19 cellular contexts compared by ENCODE assay signal in the genomic region with DNA sequence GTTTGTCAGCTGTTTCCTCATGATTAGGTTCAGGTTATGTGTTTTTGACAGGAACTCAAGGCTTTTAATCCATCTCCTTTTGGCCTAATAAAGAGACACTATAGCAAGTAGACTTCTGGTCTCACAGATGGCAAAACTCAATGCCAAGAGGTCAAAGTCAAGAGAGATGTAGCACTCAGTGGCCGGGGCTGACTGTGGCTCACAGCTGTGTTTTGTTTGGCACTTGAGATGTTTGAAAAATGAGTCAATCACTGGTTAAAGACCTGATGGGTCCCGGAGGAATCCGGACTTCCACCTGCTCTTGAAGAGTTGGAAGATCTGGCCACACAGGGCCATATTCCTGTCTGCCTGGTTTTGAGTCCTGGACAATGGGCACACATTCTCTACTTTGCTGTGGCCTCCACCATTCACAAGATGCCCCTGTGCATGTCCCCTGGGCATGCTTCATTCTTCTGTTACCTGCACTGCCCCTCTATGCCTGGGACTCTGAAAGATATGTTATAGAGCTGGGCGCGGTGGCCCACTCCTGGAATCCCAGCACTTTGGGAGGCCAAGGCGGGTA.
A peak's percentile ranks its signal among the peaks of the same experiment; 100 is the strongest.
DNase-seq lines count a peak whose midpoint lies in the region; ATAC-seq and TF ChIP-seq lines count a peak whose summit lies in the region.
"Had no signal": no experiment of that assay in that cellular context is flagged by ENCODE, and none has a peak within 500 bp of the region (broad histone marks: within the 10 kb centered on the region; RNA-seq: fewer than 3 reads in every experiment).

No MANE protein-coding gene starts in this region.

- POLR2A ChIA-PET in naive thymus-derived CD4-positive, alpha-beta T cell (lab: Charles Lee): no interaction called here

- no peak overlapping the region for H2BK12ac ChIP-seq in mesenchymal stem cell (ENCODE audit: low read length in 2 of 2)

- H3K27ac ChIP-seq in mesenchymal stem cell (ENCODE audit: low read length, poor library complexity, severe bottlenecking) (no peak overlapping the region), aorta (ENCODE audit: low read depth in 1 of 2, low read length in 2 of 2) (no peak overlapping the region)
- H3K27ac ChIP-seq in naive thymus-derived CD4-positive, alpha-beta T cell (ENCODE audit: low read depth, low read length): no peak overlapping the region
- H3K27ac ChIP-seq: transverse colon had no signal

- H3K36me3 Mint-ChIP-seq in naive thymus-derived CD4-positive, alpha-beta T cell: peaks cover 0 to 12% (median 3%) of the 10 kb centered on the region in 5 donors

- no peak overlapping the region for H4K8ac ChIP-seq in mesenchymal stem cell (ENCODE audit: low read length)

- peaks cover 0 to 9% of the 10 kb centered on the region in 2 experiments for H3K36me3 ChIP-seq in mesenchymal stem cell (ENCODE audit: control insufficient read depth in 1 of 2, insufficient read depth in 2 of 2, low read depth in 1 of 2, low read length in 2 of 2)
- H3K36me3 ChIP-seq in aorta (ENCODE audit: control insufficient read depth in 1 of 2, insufficient read depth in 2 of 2, low read length in 1 of 2): no peaks in the 10 kb centered on the region
- H3K36me3 ChIP-seq in naive thymus-derived CD4-positive, alpha-beta T cell (ENCODE audit: control insufficient read depth in 2 of 3, insufficient read depth in 3 of 3, low read length in 3 of 3): no peaks in the 10 kb centered on the region
- H3K36me3 ChIP-seq: BE2C, transverse colon had no signal

- peak overlapping the region in 1 of 9 donors; percentile 30 for H3K27ac Mint-ChIP-seq in naive thymus-derived CD4-positive, alpha-beta T cell
- H3K27ac Mint-ChIP-seq in stimulated activated naive CD8-positive, alpha-beta T cell treated with anti-CD3 and anti-CD28 coated beads, Interleukin-15, amount 100 ng/mL, for 72 hours: no peak overlapping the region
- H3K27ac Mint-ChIP-seq: activated T-helper 2 cell treated with anti-CD3 and anti-CD28 coated beads, Interferon-gamma antibody, Interleukin-2, Interleukin-4, amounts not matched to agents 10 μg/mL and 5 μg/mL and 100 μg/mL, durations not matched to agents 14 hours and 24 hours and 36 hours; endodermal cell had no signal

- intact Hi-C loops in aorta (cut with DNase I): no loop called here
- intact Hi-C loops in naive thymus-derived CD4-positive, alpha-beta T cell (cut with micrococcal nuclease): no loop called here

- no peak overlapping the region for H2AK5ac ChIP-seq in mesenchymal stem cell (ENCODE audit: low read length, severe bottlenecking)

- H3K9me3 Mint-ChIP-seq in naive thymus-derived CD4-positive, alpha-beta T cell: no peaks in the 10 kb centered on the region
- H3K9me3 Mint-ChIP-seq in stimulated activated naive CD8-positive, alpha-beta T cell treated with anti-CD3 and anti-CD28 coated beads, Interleukin-15, amount 100 ng/mL, for 72 hours: no peaks in the 10 kb centered on the region
- H3K9me3 Mint-ChIP-seq: activated T-helper 2 cell treated with anti-CD3 and anti-CD28 coated beads, Interferon-gamma antibody, Interleukin-2, Interleukin-4, amounts not matched to agents 10 μg/mL and 5 μg/mL and 100 μg/mL, durations not matched to agents 14 hours and 24 hours and 36 hours; endodermal cell had no signal

- no peak overlapping the region for H3K14ac ChIP-seq in mesenchymal stem cell (ENCODE audit: low read length in 2 of 2)

- H3K9me3 ChIP-seq in mesenchymal stem cell (ENCODE audit: control insufficient read depth, low read length): no peaks in the 10 kb centered on the region
- H3K9me3 ChIP-seq in aorta (ENCODE audit: control insufficient read depth, low read length): no peaks in the 10 kb centered on the region
- H3K9me3 ChIP-seq in naive thymus-derived CD4-positive, alpha-beta T cell (ENCODE audit: control insufficient read depth in 2 of 3, low read length in 3 of 3): no peaks in the 10 kb centered on the region
- H3K9me3 ChIP-seq: BE2C, transverse colon had no signal

- H2BK5ac ChIP-seq in mesenchymal stem cell (ENCODE audit: low read depth, low read length, poor library complexity, severe bottlenecking): no peak overlapping the region

- H3K18ac ChIP-seq in mesenchymal stem cell (ENCODE audit: low read depth in 1 of 2, low read length in 2 of 2): no peak overlapping the region

- H3K4me2 ChIP-seq in mesenchymal stem cell (ENCODE audit: low read length, poor library complexity, severe bottlenecking): no peak overlapping the region

- no peak overlapping the region for H3K4me3 Mint-ChIP-seq in naive thymus-derived CD4-positive, alpha-beta T cell
- no peak overlapping the region for H3K4me3 Mint-ChIP-seq in stimulated activated naive CD8-positive, alpha-beta T cell treated with anti-CD3 and anti-CD28 coated beads, Interleukin-15, amount 100 ng/mL, for 72 hours
- H3K4me3 Mint-ChIP-seq: endodermal cell had no signal

- H2AFZ ChIP-seq in mesenchymal stem cell (ENCODE audit: low read depth, low read length): no peak overlapping the region

- H3K4me1 ChIP-seq in mesenchymal stem cell (ENCODE audit: control insufficient read depth, insufficient read depth, low read depth, low read length) (peaks cover 12% of the 10 kb centered on the region), aorta (ENCODE audit: control insufficient read depth in 1 of 2, insufficient read depth in 2 of 2, low read length in 2 of 2) (peaks cover 0 to 2% of the 10 kb centered on the region in 2 donors)
- H3K4me1 ChIP-seq in naive thymus-derived CD4-positive, alpha-beta T cell (ENCODE audit: control insufficient read depth in 2 of 2, insufficient read depth in 2 of 2, low read length in 2 of 2): no peaks in the 10 kb centered on the region
- H3K4me1 ChIP-seq: BE2C had no signal

- peaks cover 1% of the 10 kb centered on the region for H3K79me1 ChIP-seq in mesenchymal stem cell (replicated peaks; ENCODE audit: low read length, poor library complexity, severe bottlenecking)

- H2BK15ac ChIP-seq in mesenchymal stem cell (ENCODE audit: low read depth, poor library complexity, severe bottlenecking): no peak overlapping the region

- no peak for ATAC-seq in aorta (ENCODE audit: low FRiP score)
- ATAC-seq in naive thymus-derived CD4-positive, alpha-beta T cell: no peak
- no peak for ATAC-seq in GM19467 (IDR thresholded peaks at IDR 0.05; ENCODE audit: unreplicated experiment)
- ATAC-seq in stimulated activated naive CD8-positive, alpha-beta T cell treated with anti-CD3 and anti-CD28 coated beads, Interleukin-15, amount 100 ng/mL, for 72 hours: no peak

- H3K27me3 ChIP-seq in mesenchymal stem cell (ENCODE audit: control insufficient read depth in 1 of 2, insufficient read depth in 1 of 2, low read length in 2 of 2) (no peaks in the 10 kb centered on the region), aorta (ENCODE audit: control insufficient read depth in 1 of 2, insufficient read depth in 2 of 2, low read length in 1 of 2) (no peaks in the 10 kb centered on the region)
- no peaks in the 10 kb centered on the region for H3K27me3 ChIP-seq in naive thymus-derived CD4-positive, alpha-beta T cell (ENCODE audit: control insufficient read depth in 2 of 2, insufficient read depth in 2 of 2, low read length in 2 of 2)
- H3K27me3 ChIP-seq: BE2C, transverse colon had no signal

- no peaks in the 10 kb centered on the region for H3K27me3 Mint-ChIP-seq in naive thymus-derived CD4-positive, alpha-beta T cell
- no peaks in the 10 kb centered on the region for H3K27me3 Mint-ChIP-seq in stimulated activated naive CD8-positive, alpha-beta T cell treated with anti-CD3 and anti-CD28 coated beads, Interleukin-15, amount 100 ng/mL, for 72 hours

- CTCF ChIA-PET in naive thymus-derived CD4-positive, alpha-beta T cell (lab: Charles Lee): interaction anchor here (0.6 to 0.8 kb wide), 2 partner anchors 16 to 90 kb away, joined by 3 to 6 read pairs; no protein-coding TSS in a partner anchor

- no peak for TF ChIP-seq CTCF in choroid plexus epithelial cell (conservative IDR thresholded peaks at IDR 0.05; ENCODE audit: low read depth, low read length)

- H3K9ac ChIP-seq in mesenchymal stem cell (ENCODE audit: low read length): no peak overlapping the region

- H3K4ac ChIP-seq in mesenchymal stem cell (ENCODE audit: low read depth in 1 of 2, low read length in 2 of 2): no peak overlapping the region

- 64% methylated on average over 6 of the region's 6 CpGs for WGBS in mesenchymal stem cell
- 61 to 76% methylated on average over 6 of the region's 6 CpGs for WGBS in aorta, 2 donors

- no peak overlapping the region for H2BK120ac ChIP-seq in mesenchymal stem cell (ENCODE audit: low read depth, low read length)

- H3K4me1 Mint-ChIP-seq in naive thymus-derived CD4-positive, alpha-beta T cell: peaks cover 0 to 25% (median 14%) of the 10 kb centered on the region in 7 donors
- H3K4me1 Mint-ChIP-seq in stimulated activated naive CD8-positive, alpha-beta T cell treated with anti-CD3 and anti-CD28 coated beads, Interleukin-15, amount 100 ng/mL, for 72 hours: no peaks in the 10 kb centered on the region

- no peak overlapping the region for H3K23ac ChIP-seq in mesenchymal stem cell (ENCODE audit: low read length in 2 of 2)

- H4K91ac ChIP-seq in mesenchymal stem cell (ENCODE audit: low read length): no peak overlapping the region

- DNase-seq in DMS53 (lab: John Stamatoyannopoulos, UW) (peak; percentile 92), NCI-H1092 (lab: John Stamatoyannopoulos, UW) (peak; percentile 16), choroid plexus epithelial cell (ENCODE audit: low read depth) (peak; percentile 38), mesenchymal stem cell (peak; percentile 22), aorta (no peak)
- no peak for DNase-seq in naive thymus-derived CD4-positive, alpha-beta T cell
- DNase-seq in stimulated activated naive CD8-positive, alpha-beta T cell treated with anti-CD3 and anti-CD28 coated beads, Interleukin-15, amount 100 ng/mL, for 72 hours: no peak
- DNase-seq: activated CD8-positive, alpha-beta memory T cell treated with anti-CD3 and anti-CD28 coated beads for 24 hours; BE2C; cerebellar nuclear complex; endodermal cell; foreskin melanocyte; NCI-H1048; NCI-H2227 treated with DMSO at 0.1 percent for 48 hours; stimulated activated naive CD4-positive, alpha-beta T cell treated with Interleukin-2 at 50 U/mL for 16 hours; T-helper 9 cell; transverse colon had no signal

- no peak overlapping the region for H3K4me3 ChIP-seq in choroid plexus epithelial cell (ENCODE audit: low read depth, low read length)
- no peak overlapping the region for H3K4me3 ChIP-seq in mesenchymal stem cell (ENCODE audit: insufficient read depth in 1 of 2, low read depth in 1 of 2, low read length in 2 of 2)
- H3K4me3 ChIP-seq in aorta (ENCODE audit: low read length in 2 of 2): no peak overlapping the region
- no peak overlapping the region for H3K4me3 ChIP-seq in naive thymus-derived CD4-positive, alpha-beta T cell (ENCODE audit: low read length)
- H3K4me3 ChIP-seq: transverse colon had no signal

Comparison
In these comparisons a context has a peak if more than half of its experiments do, and no peak if none do; other contexts are left out.
1. DNase-seq: peak in DMS53 (single experiment), NCI-H1092 (single experiment), choroid plexus epithelial cell (single experiment) and mesenchymal stem cell (single experiment); none in aorta (0 of 2), naive thymus-derived CD4-positive, alpha-beta T cell (0 of 9) and stimulated activated naive CD8-positive, alpha-beta T cell treated with anti-CD3 and anti-CD28 coated beads, Interleukin-15, amount 100 ng/mL, for 72 hours (0 of 2).